23 cellular contexts compared by ENCODE assay signal in genomic region chr4:38684951-38685350, GRCh38. TPM values are rescaled to one million over a fixed set of nuclear protein-coding genes. Genes with fewer than 3 reads are reported as not detected.
A peak's percentile ranks its signal among the peaks of the same experiment; 100 is the strongest.
DNase-seq lines count a peak whose midpoint lies in the region; ATAC-seq, FAIRE-seq and TF ChIP-seq lines count a peak whose summit lies in the region.
"Had no signal": no experiment of that assay in that cellular context is flagged by ENCODE, and none has a peak within 500 bp of the region (broad histone marks: within the 10 kb centered on the region; RNA-seq: fewer than 3 reads in every experiment).

No MANE protein-coding gene starts in this region.

- H3K4me1 ChIP-seq in subcutaneous abdominal adipose tissue (ENCODE audit: control insufficient read depth in 5 of 5, insufficient read depth in 5 of 5, low read length in 5 of 5), result peaks cover 11 to 76% (median 70%) of the 10 kb centered on the region in 5 donors
- H3K4me1 ChIP-seq: BLaER1, SJSA1 had no signal

- H3K36me3 Mint-ChIP-seq in activated CD4-positive, alpha-beta T cell treated with anti-CD3 and anti-CD28 coated beads, Interleukin-2, amount 10 ng/mL, durations not matched to agents 7 days and 5 days (ENCODE audit: low read depth), result peaks cover 67% of the 10 kb centered on the region
- peaks cover 36% of the 10 kb centered on the region for H3K36me3 Mint-ChIP-seq in activated CD4-positive, alpha-beta T cell treated with anti-CD3 and anti-CD28 coated beads, Interleukin-2, amount 10 ng/mL, durations not matched to agents 24 days and 14 days (ENCODE audit: low read depth)
- H3K36me3 Mint-ChIP-seq in HFFc6 (ENCODE audit: low read depth), result peaks cover 28% of the 10 kb centered on the region

- H3K4me3 ChIP-seq in bronchial epithelial cell (ENCODE audit: low read depth, low read length), result no peak overlapping the region
- H3K4me3 ChIP-seq in subcutaneous abdominal adipose tissue (ENCODE audit: low read depth in 1 of 5, low read length in 5 of 5), result peak overlapping the region; percentile 3 to 51 (median 18)
- H3K4me3 ChIP-seq: BLaER1, MG63, SJSA1 had no signal

- peaks cover 73% of the 10 kb centered on the region for H3K4me1 Mint-ChIP-seq in activated CD4-positive, alpha-beta T cell treated with anti-CD3 and anti-CD28 coated beads, Interleukin-2, amount 10 ng/mL, durations not matched to agents 7 days and 5 days
- H3K4me1 Mint-ChIP-seq in activated CD4-positive, alpha-beta T cell treated with anti-CD3 and anti-CD28 coated beads, Interleukin-2, amount 10 ng/mL, durations not matched to agents 24 days and 14 days, result peaks cover 25% of the 10 kb centered on the region
- peaks cover 34% of the 10 kb centered on the region for H3K4me1 Mint-ChIP-seq in HFFc6 (ENCODE audit: low read depth)

- POLR2A ChIA-PET in activated CD4-positive, alpha-beta T cell treated with anti-CD3 and anti-CD28 coated beads, Interleukin-2, amount 10 ng/mL, durations not matched to agents 7 days and 5 days (lab: Charles Lee), result no interaction called here

- no peaks in the 10 kb centered on the region for H3K9me3 Mint-ChIP-seq in activated CD4-positive, alpha-beta T cell treated with anti-CD3 and anti-CD28 coated beads, Interleukin-2, amount 10 ng/mL, durations not matched to agents 7 days and 5 days
- no peaks in the 10 kb centered on the region for H3K9me3 Mint-ChIP-seq in activated CD4-positive, alpha-beta T cell treated with anti-CD3 and anti-CD28 coated beads, Interleukin-2, amount 10 ng/mL, durations not matched to agents 24 days and 14 days
- H3K9me3 Mint-ChIP-seq in HFFc6, result no peaks in the 10 kb centered on the region
- H3K9me3 Mint-ChIP-seq: activated naive CD4-positive, alpha-beta T cell treated with anti-CD3 and anti-CD28 coated beads, Interleukin-2, amount 50 U/mL, for 72 hours; nephron progenitor cell had no signal

- CTCF ChIA-PET in activated CD4-positive, alpha-beta T cell treated with anti-CD3 and anti-CD28 coated beads, Interleukin-2, amount 10 ng/mL, durations not matched to agents 7 days and 5 days (lab: Charles Lee), result no interaction called here

- H3K4me3 Mint-ChIP-seq in activated CD4-positive, alpha-beta T cell treated with anti-CD3 and anti-CD28 coated beads, Interleukin-2, amount 10 ng/mL, durations not matched to agents 7 days and 5 days, result no peak overlapping the region
- H3K4me3 Mint-ChIP-seq in activated CD4-positive, alpha-beta T cell treated with anti-CD3 and anti-CD28 coated beads, Interleukin-2, amount 10 ng/mL, durations not matched to agents 24 days and 14 days, result no peak overlapping the region
- H3K4me3 Mint-ChIP-seq in HFFc6, result no peak overlapping the region
- H3K4me3 Mint-ChIP-seq: activated CD4-positive, alpha-beta T cell treated with anti-CD3 and anti-CD28 coated beads for 36 hours; nephron progenitor cell had no signal

- no peak for TF ChIP-seq CTCF in bronchial epithelial cell (IDR thresholded peaks at IDR 0.05; ENCODE audit: insufficient read depth, low read length, severe bottlenecking)
- TF ChIP-seq CTCF in HFFc6 (IDR thresholded peaks at IDR 0.05), result no peak

- peak overlapping the region; percentile 85 for H3K27ac ChIP-seq in subcutaneous abdominal adipose tissue (ENCODE audit: low read depth, low read length)
- H3K27ac ChIP-seq: BLaER1, foreskin keratinocyte, SJSA1 had no signal

- peak; percentile 72 for FAIRE-seq in bronchial epithelial cell (lab: Jason Lieb, UNC)
- FAIRE-seq: GM19239 had no signal

- H3K36me3 ChIP-seq in bronchial epithelial cell (ENCODE audit: control insufficient read depth, insufficient read depth, low read length) (peaks cover 24% of the 10 kb centered on the region), subcutaneous abdominal adipose tissue (ENCODE audit: control insufficient read depth in 5 of 5, insufficient read depth in 5 of 5, low read length in 5 of 5) (peaks cover 10 to 51% (median 33%) of the 10 kb centered on the region in 5 donors)
- H3K36me3 ChIP-seq: BLaER1 had no signal

- DNase-seq in activated CD4-positive, alpha-beta T cell treated with anti-CD3 and anti-CD28 coated beads, Interleukin-2, amount 10 ng/mL, durations not matched to agents 7 days and 5 days, result no peak
- DNase-seq in activated CD4-positive, alpha-beta T cell treated with anti-CD3 and anti-CD28 coated beads, Interleukin-2, amount 10 ng/mL, durations not matched to agents 24 days and 14 days, result no peak
- DNase-seq in bronchial epithelial cell (ENCODE audit: low read depth) (no peak), left lobe of liver (ENCODE audit: low spot score) (no peak), NCI-H226 (no peak), HFFc6 (no peak)
- DNase-seq: 8988T; activated CD4-positive, alpha-beta T cell treated with anti-CD3 and anti-CD28 coated beads for 36 hours; activated CD8-positive, alpha-beta memory T cell treated with anti-CD3 and anti-CD28 coated beads, Interleukin-2, amount 50 U/mL, for 4 hours; DMS79 treated with DMSO at 0.1 percent for 48 hours; effector memory CD4-positive, alpha-beta T cell; foreskin keratinocyte; MG63; NCI-H2029; NCI-H524 treated with DMSO at 0.1 percent for 48 hours; nephron progenitor cell; retina had no signal

- ATAC-seq in left lobe of liver, result peak; percentile 48
- no peak for ATAC-seq in GM19467 (IDR thresholded peaks at IDR 0.05; ENCODE audit: unreplicated experiment)
- ATAC-seq: foreskin keratinocyte had no signal

- H3K27me3 ChIP-seq in bronchial epithelial cell (ENCODE audit: control insufficient read depth, insufficient read depth, low read length), result no peaks in the 10 kb centered on the region
- H3K27me3 ChIP-seq in subcutaneous abdominal adipose tissue (ENCODE audit: control insufficient read depth in 5 of 5, insufficient read depth in 4 of 5, low read length in 5 of 5), result no peaks in the 10 kb centered on the region
- H3K27me3 ChIP-seq: BLaER1, foreskin keratinocyte, MG63, SJSA1 had no signal

- H3K9ac ChIP-seq in subcutaneous abdominal adipose tissue (ENCODE audit: low read length in 5 of 5), result peak overlapping the region in 4 of 5 donors; percentile 11 to 62 (median 26)
- H3K9ac ChIP-seq: BLaER1 had no signal

- H3K9me3 ChIP-seq in subcutaneous abdominal adipose tissue (ENCODE audit: control insufficient read depth in 5 of 5, low read length in 5 of 5), result no peaks in the 10 kb centered on the region
- H3K9me3 ChIP-seq: MG63, SJSA1 had no signal

- peak overlapping the region; percentile 68 for H3K27ac Mint-ChIP-seq in activated CD4-positive, alpha-beta T cell treated with anti-CD3 and anti-CD28 coated beads, Interleukin-2, amount 10 ng/mL, durations not matched to agents 7 days and 5 days
- no peak overlapping the region for H3K27ac Mint-ChIP-seq in activated CD4-positive, alpha-beta T cell treated with anti-CD3 and anti-CD28 coated beads, Interleukin-2, amount 10 ng/mL, durations not matched to agents 24 days and 14 days
- no peak overlapping the region for H3K27ac Mint-ChIP-seq in HFFc6
- H3K27ac Mint-ChIP-seq: activated CD4-positive, alpha-beta T cell treated with anti-CD3 and anti-CD28 coated beads for 36 hours had no signal

- no peaks in the 10 kb centered on the region for H3K27me3 Mint-ChIP-seq in activated CD4-positive, alpha-beta T cell treated with anti-CD3 and anti-CD28 coated beads, Interleukin-2, amount 10 ng/mL, durations not matched to agents 7 days and 5 days
- no peaks in the 10 kb centered on the region for H3K27me3 Mint-ChIP-seq in activated CD4-positive, alpha-beta T cell treated with anti-CD3 and anti-CD28 coated beads, Interleukin-2, amount 10 ng/mL, durations not matched to agents 24 days and 14 days
- no peaks in the 10 kb centered on the region; the same call in 1 of the 2 replicates for H3K27me3 Mint-ChIP-seq in HFFc6 (ENCODE audit: insufficient read depth)
- H3K27me3 Mint-ChIP-seq: activated CD4-positive, alpha-beta T cell treated with anti-CD3 and anti-CD28 coated beads for 36 hours had no signal

- intact Hi-C loops in activated CD4-positive, alpha-beta T cell treated with anti-CD3 and anti-CD28 coated beads, Interleukin-2, amount 10 ng/mL, durations not matched to agents 24 days and 14 days (cut with micrococcal nuclease), result no loop called here

RNA-seq across cellular contexts. Expression of gene KLF3, which starts 21.0 kb away (rescaled TPM):
- 10 to 100 TPM; 30.2 to 33.5 TPM for total RNA-seq in activated CD4-positive, alpha-beta T cell treated with anti-CD3 and anti-CD28 coated beads, Interleukin-2, amount 10 ng/mL, durations not matched to agents 7 days and 5 days
- 0.83 and 1.0 TPM in 2 replicates for total RNA-seq in activated CD4-positive, alpha-beta T cell treated with anti-CD3 and anti-CD28 coated beads, Interleukin-2, amount 10 ng/mL, durations not matched to agents 24 days and 14 days
- total RNA-seq in bronchial epithelial cell (33.4 and 41.9 TPM in 2 replicates), left lobe of liver (28.6 TPM)
- 10 to 100 TPM; 10.7 to 17.1 (median 14.0) TPM for total RNA-seq in HFFc6 (2021; fragmentation: NEBNext Ultra II Directional; extraction: Animal tissue kit (Norgen Biotek cat#: 25700))
